ENCODE assay signal across 25 cellular contexts in the genomic region with DNA sequence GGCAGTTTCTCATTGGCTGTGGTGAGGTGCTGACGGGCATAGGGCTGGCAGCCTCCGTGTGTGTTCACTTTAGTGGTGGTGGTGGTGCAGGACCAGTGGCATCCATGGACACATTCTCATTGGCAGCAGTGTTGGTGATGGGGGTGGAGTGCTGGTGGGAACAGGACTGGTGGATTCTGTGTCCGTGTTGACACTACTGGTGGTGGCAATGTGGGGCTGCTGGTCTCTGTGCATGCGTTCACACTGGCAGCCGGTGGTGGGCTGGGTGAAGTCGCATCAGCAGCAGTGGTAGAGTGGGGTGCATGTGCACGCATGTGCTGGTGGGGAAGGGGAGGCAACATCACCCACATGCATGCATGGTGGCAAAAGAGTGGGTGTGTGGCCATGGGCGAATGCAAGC.
DNase-seq lines count a peak whose midpoint lies in the region; ATAC-seq, FAIRE-seq and TF ChIP-seq lines count a peak whose summit lies in the region.
"Had no signal": no experiment of that assay in that cellular context is flagged by ENCODE, and none has a peak within 500 bp of the region (broad histone marks: within the 10 kb centered on the region; RNA-seq: fewer than 3 reads in every experiment).

No MANE protein-coding gene starts in this region.

- no peak for TF ChIP-seq EP300 in H1 (IDR thresholded peaks at IDR 0.05; ENCODE audit: borderline replicate concordance in 1 of 2, low read depth in 2 of 2, low read length in 2 of 2)

- H3K23ac ChIP-seq in H1 (ENCODE audit: insufficient read length) = no peak overlapping the region
- H3K23ac ChIP-seq in trophoblast cell (ENCODE audit: low read length) = peak overlapping the region; percentile 85

- H2BK12ac ChIP-seq in H1 (ENCODE audit: low read depth, low read length) (no peak overlapping the region), trophoblast cell (ENCODE audit: low read length) (no peak overlapping the region)

- TF ChIP-seq POLR2A in H1 (IDR thresholded peaks at IDR 0.05; ENCODE audit: control extremely low read depth in 1 of 2, low read depth in 2 of 2, low read length in 2 of 2) = no peak

- H3K27me3 ChIP-seq in heart right ventricle (no peaks in the 10 kb centered on the region), H1 (replicated peaks in 1 of 4; ENCODE audit: control insufficient read depth in 3 of 4, extremely low read depth in 1 of 4, insufficient read depth in 3 of 4, low read length in 3 of 4) (peaks cover 0 to 1% (median 0%) of the 10 kb centered on the region in 4 experiments; a peak in 1 of 7 replicates), trophoblast cell (ENCODE audit: insufficient read depth, low read length) (no peaks in the 10 kb centered on the region), upper lobe of right lung (no peaks in the 10 kb centered on the region)
- H3K27me3 ChIP-seq: BE2C; BLaER1 treated with 17β-estradiol and CSF1 and Interleukin-3, amounts not matched to agents 10 nM and 100 nM had no signal

- no peaks in the 10 kb centered on the region for H3K23me2 ChIP-seq in H1 (ENCODE audit: low read depth, low read length)

- intact Hi-C loops in left ventricle myocardium superior (cut with micrococcal nuclease) = no loop called here
- intact Hi-C loops in heart right ventricle (cut with DNase I) = no loop called here
- intact Hi-C loops in upper lobe of right lung (cut with DNase I) = no loop called here

- H3K9ac ChIP-seq in H1 (replicated peaks in 1 of 4; ENCODE audit: extremely low read depth in 1 of 4, low read depth in 3 of 4, low read length in 3 of 4) (no peak overlapping the region; a peak in 1 of 7 replicates), trophoblast cell (ENCODE audit: low read length) (no peak overlapping the region)
- H3K9ac ChIP-seq: BLaER1 treated with 17β-estradiol and CSF1 and Interleukin-3, amounts not matched to agents 10 nM and 100 nM had no signal

- H3K79me2 ChIP-seq in H1 (ENCODE audit: control insufficient read depth in 1 of 2, insufficient read depth in 2 of 2, low read length in 2 of 2) = no peaks in the 10 kb centered on the region
- H3K79me2 ChIP-seq in trophoblast cell (ENCODE audit: control insufficient read depth, insufficient read depth, low read length, poor library complexity) = no peaks in the 10 kb centered on the region

- no peak for TF ChIP-seq RAD21 in H1 (IDR thresholded peaks at IDR 0.05 in 1 of 2, conservative IDR thresholded peaks at IDR 0.05 in 1 of 2; ENCODE audit: low read depth in 2 of 2, low read length in 2 of 2)

- H3K18ac ChIP-seq in H1 (ENCODE audit: extremely low read depth, low read length) (no peak overlapping the region), trophoblast cell (ENCODE audit: low read length) (no peak overlapping the region)

- no peak overlapping the region for H2BK15ac ChIP-seq in H1 (ENCODE audit: low read length)

- no peak overlapping the region for H3K56ac ChIP-seq in H1 (replicated peaks; ENCODE audit: insufficient read length, low read depth, low read length)

- CTCF ChIA-PET in H1 (lab: Charles Lee; ENCODE audit: partially characterized antibody) = no interaction called here

- no peak overlapping the region for H2BK5ac ChIP-seq in H1 (ENCODE audit: low read depth, low read length)
- H2BK5ac ChIP-seq in trophoblast cell (ENCODE audit: low read depth, low read length, poor library complexity) = no peak overlapping the region

- H2AFZ ChIP-seq in H1 (ENCODE audit: low read length) (no peak overlapping the region), trophoblast cell (ENCODE audit: insufficient read depth, low read length, poor library complexity) (no peak overlapping the region)

- H3K4me3 ChIP-seq in heart right ventricle (no peak overlapping the region), H1 (ENCODE audit: extremely low read depth in 1 of 4, insufficient read depth in 2 of 4, low read depth in 3 of 4, low read length in 4 of 4) (no peak overlapping the region), trophoblast cell (ENCODE audit: low read depth, low read length) (peak overlapping the region; percentile 43), upper lobe of right lung (no peak overlapping the region)
- H3K4me3 ChIP-seq: A549; BLaER1 treated with 17β-estradiol and CSF1 and Interleukin-3, amounts not matched to agents 10 nM and 100 nM; GM12878 had no signal

- no peaks in the 10 kb centered on the region for H3K36me3 ChIP-seq in heart right ventricle
- no peaks in the 10 kb centered on the region for H3K36me3 ChIP-seq in H1 (ENCODE audit: control insufficient read depth in 2 of 4, insufficient read depth in 4 of 4, low read length in 3 of 4)
- H3K36me3 ChIP-seq in trophoblast cell (ENCODE audit: control insufficient read depth in 1 of 2, insufficient read depth in 2 of 2, low read length in 2 of 2) = no peaks in the 10 kb centered on the region
- H3K36me3 ChIP-seq in upper lobe of right lung = no peaks in the 10 kb centered on the region
- H3K36me3 ChIP-seq: BE2C; BLaER1 treated with 17β-estradiol and CSF1 and Interleukin-3, amounts not matched to agents 10 nM and 100 nM had no signal

- H2AK5ac ChIP-seq in H1 (ENCODE audit: low read depth, low read length) (no peak overlapping the region), trophoblast cell (ENCODE audit: low read length) (no peak overlapping the region)

- no peak overlapping the region for H4K12ac ChIP-seq in trophoblast cell (ENCODE audit: low read depth, low read length)

- H3K14ac ChIP-seq in H1 (ENCODE audit: insufficient read length) = no peak overlapping the region
- no peak overlapping the region for H3K14ac ChIP-seq in trophoblast cell (ENCODE audit: low read length)

- no peak overlapping the region for H4K5ac ChIP-seq in H1 (ENCODE audit: insufficient read length, low read depth, low read length)

- H3K4me1 ChIP-seq in heart right ventricle (no peaks in the 10 kb centered on the region), H1 (replicated peaks in 1 of 4; ENCODE audit: control insufficient read depth in 3 of 4, insufficient read depth in 4 of 4, low read length in 3 of 4) (no peaks in the 10 kb centered on the region), trophoblast cell (ENCODE audit: control insufficient read depth in 1 of 2, insufficient read depth in 2 of 2, low read length in 2 of 2) (no peaks in the 10 kb centered on the region), upper lobe of right lung (no peaks in the 10 kb centered on the region)
- H3K4me1 ChIP-seq: A549; BE2C; BLaER1 treated with 17β-estradiol and CSF1 and Interleukin-3, amounts not matched to agents 10 nM and 100 nM had no signal

- H4K91ac ChIP-seq in H1 (replicated peaks; ENCODE audit: insufficient read length, low read length) = no peak overlapping the region
- no peak overlapping the region for H4K91ac ChIP-seq in trophoblast cell (ENCODE audit: low read depth, low read length)

- peaks cover 0 to 12% (median 0%) of the 10 kb centered on the region in 11 donors for H3K9me3 ChIP-seq in heart right ventricle
- peaks cover 0 to 3% of the 10 kb centered on the region in 2 experiments; a peak in 1 of 4 replicates for H3K9me3 ChIP-seq in H1 (ENCODE audit: insufficient read depth in 2 of 2, low read depth in 1 of 2, low read length in 1 of 2)
- peaks cover 4% of the 10 kb centered on the region for H3K9me3 ChIP-seq in trophoblast cell (ENCODE audit: insufficient read depth, low read depth, low read length)
- H3K9me3 ChIP-seq in upper lobe of right lung = no peaks in the 10 kb centered on the region
- H3K9me3 ChIP-seq: A549, BE2C had no signal

- H3K4me2 ChIP-seq in H1 (ENCODE audit: insufficient read depth in 1 of 2, low read depth in 2 of 2, low read length in 2 of 2) (no peak overlapping the region), trophoblast cell (ENCODE audit: low read length) (no peak overlapping the region)
- H3K4me2 ChIP-seq: A549; BLaER1 treated with 17β-estradiol and CSF1 and Interleukin-3, amounts not matched to agents 10 nM and 100 nM had no signal

- no peak overlapping the region for H3K27ac ChIP-seq in heart right ventricle
- H3K27ac ChIP-seq in H1 (ENCODE audit: low read depth, low read length) = no peak overlapping the region
- H3K27ac ChIP-seq in trophoblast cell (ENCODE audit: low read depth, low read length) = no peak overlapping the region
- H3K27ac ChIP-seq in upper lobe of right lung = no peak overlapping the region
- H3K27ac ChIP-seq: A549; BLaER1 treated with 17β-estradiol and CSF1 and Interleukin-3, amounts not matched to agents 10 nM and 100 nM had no signal

- no peak overlapping the region for H2BK20ac ChIP-seq in H1 (ENCODE audit: low read length)

- ATAC-seq in left ventricle myocardium superior (no peak), heart right ventricle (no peak), upper lobe of right lung (peak; percentile 19), GM19452 (IDR thresholded peaks at IDR 0.05; ENCODE audit: unreplicated experiment) (no peak)
- ATAC-seq: A549, GM12878 had no signal

- no peak overlapping the region for H3K4ac ChIP-seq in H1 (replicated peaks; ENCODE audit: insufficient read length, low read depth, low read length)
- no peak overlapping the region for H3K4ac ChIP-seq in trophoblast cell (ENCODE audit: low read depth, low read length)

- POLR2A ChIA-PET in H1 (lab: Charles Lee; ENCODE audit: partially characterized antibody) = no interaction called here

- FAIRE-seq in H1 (lab: Jason Lieb, UNC) = no peak
- FAIRE-seq: A549, D721Med, GM12878, GM19239 had no signal

- TF ChIP-seq CTCF in heart right ventricle (IDR thresholded peaks at IDR 0.05) (no peak), H1 (IDR thresholded peaks at IDR 0.05; ENCODE audit: control extremely low read depth in 1 of 3, insufficient read depth in 1 of 3, low read depth in 1 of 3, low read length in 3 of 3) (no peak), upper lobe of right lung (IDR thresholded peaks at IDR 0.05) (no peak)

- H4K8ac ChIP-seq in H1 (ENCODE audit: extremely low read depth, insufficient read depth, low read length) (peak overlapping the region; percentile 38; the same call in 1 of the 2 replicates), trophoblast cell (ENCODE audit: low read depth, low read length) (no peak overlapping the region)

- H2BK120ac ChIP-seq in H1 (replicated peaks; ENCODE audit: low read depth, low read length) (no peak overlapping the region), trophoblast cell (ENCODE audit: insufficient read depth, low read length, poor library complexity) (no peak overlapping the region)

- DNase-seq in left ventricle myocardium superior (peak; percentile 12), heart right ventricle (no peak), H1 (ENCODE audit: low read depth in 1 of 2, low spot score in 2 of 2) (no peak), trophoblast cell (no peak), upper lobe of right lung (peak; percentile 27), GM19240 (ENCODE audit: insufficient read length, low spot score) (no peak)
- DNase-seq: 8988T; ACHN; AML-193; BE2C; CD4-positive, alpha-beta T cell; CD8-positive, alpha-beta memory T cell; DMS 273 treated with DMSO at 0.1 percent for 48 hours; DMS79; EL; GDM1; GOT3; H7; HCEC 1CT had no signal

- WGBS in heart right ventricle, 2 donors = 89 to 93% methylated on average over 8 of the region's 8 CpGs
- WGBS in H1 (ENCODE audit: extremely low coverage in 1 of 2, insufficient coverage in 1 of 2, insufficient read length in 1 of 2, insufficient replicate concordance in 2 of 2, low coverage in 1 of 2, low lambda C conversion rate in 2 of 2, missing lambda C conversion rate in 1 of 2), 2 experiments = 92% methylated on average over 7 of the region's 8 CpGs; no CpG with 5 or more reads in 1 of the 2 experiments
- no CpG with 5 or more reads among the region's 8 CpGs for WGBS in trophoblast cell (ENCODE audit: extremely low coverage, insufficient coverage, insufficient read length)

- no peaks in the 10 kb centered on the region for H4K20me1 ChIP-seq in H1 (replicated peaks in 1 of 2; ENCODE audit: control insufficient read depth in 1 of 2, insufficient read depth in 2 of 2, low read length in 2 of 2)
- H4K20me1 ChIP-seq: BLaER1 treated with 17β-estradiol and CSF1 and Interleukin-3, amounts not matched to agents 10 nM and 100 nM had no signal

- no peaks in the 10 kb centered on the region for H3K79me1 ChIP-seq in H1 (ENCODE audit: low read depth, low read length)
- no peaks in the 10 kb centered on the region for H3K79me1 ChIP-seq in trophoblast cell (ENCODE audit: low read length)

Comparison
In these comparisons a context has a peak if more than half of its experiments do, and no peak if none do; other contexts are left out.
1. DNase-seq: peak in left ventricle myocardium superior (single experiment) and upper lobe of right lung (single experiment); none in heart right ventricle (0 of 2), H1 (0 of 2), trophoblast cell (0 of 2) and GM19240 (single experiment).